ENCODE assay signal across 11 cellular contexts in genomic region chr1:169508432-169509338, GRCh38. TPM values are rescaled to one million over a fixed set of nuclear protein-coding genes. Genes with fewer than 3 reads are reported as not detected.
DNase-seq lines count a peak whose midpoint lies in the region; ATAC-seq, FAIRE-seq and TF ChIP-seq lines count a peak whose summit lies in the region.
"Had no signal": no experiment of that assay in that cellular context is flagged by ENCODE, and none has a peak within 500 bp of the region (broad histone marks: within the 10 kb centered on the region; RNA-seq: fewer than 3 reads in every experiment).

No MANE protein-coding gene starts in this region.

- POLR2A ChIA-PET in MCF 10A (lab: Yijun Ruan, JAX) (interaction anchor here (0.7 to 15.1 kb wide), 8 partner anchors 13 to 140 kb away, joined by 3 to 242 read pairs (median 10); partner anchors contain the start of genes BLZF1, NME7 and SLC19A2), Panc1 (lab: Charles Lee) (no interaction called here)

- no peak overlapping the region for H3K9ac ChIP-seq in mammary epithelial cell (ENCODE audit: insufficient read depth, low read length)

- ATAC-seq in Panc1 = 0 out of 2 replicates have a peak, but pooled peaks have one; percentile 42
- no peak for ATAC-seq in GM18873 (IDR thresholded peaks at IDR 0.05; ENCODE audit: low FRiP score, unreplicated experiment)
- ATAC-seq in HG02571 (IDR thresholded peaks at IDR 0.05; ENCODE audit: unreplicated experiment) = no peak

- no peak for TF ChIP-seq CTCF in MCF 10A (IDR thresholded peaks at IDR 0.05; ENCODE audit: unreplicated experiment)
- TF ChIP-seq CTCF in mammary epithelial cell (conservative IDR thresholded peaks at IDR 0.05 in 1 of 2, IDR thresholded peaks at IDR 0.05 in 1 of 2; ENCODE audit: extremely low read depth in 1 of 2, insufficient read depth in 1 of 2, low read depth in 1 of 2, low read length in 2 of 2) = no peak
- no peak for TF ChIP-seq CTCF in Panc1 (IDR thresholded peaks at IDR 0.05)

- H3K27ac Mint-ChIP-seq in MCF 10A (ENCODE audit: low read depth, unreplicated experiment) = peak overlapping the region; percentile 92

- H3K27me3 Mint-ChIP-seq in MCF 10A (ENCODE audit: insufficient read depth, unreplicated experiment) = no peaks in the 10 kb centered on the region

- peaks cover 52% of the 10 kb centered on the region for H3K4me1 Mint-ChIP-seq in MCF 10A (ENCODE audit: insufficient read depth, unreplicated experiment)

- WGBS in mammary epithelial cell (ENCODE audit: low coverage, missing lambda C conversion rate) = 85% methylated on average over 3 of the region's 3 CpGs

- CTCF ChIA-PET in MCF 10A (lab: Yijun Ruan, JAX) = interaction anchor here (0.6 to 3.6 kb wide), 11 partner anchors 11 to 299 kb away, joined by 3 to 22 read pairs (median 3); no protein-coding TSS in a partner anchor
- CTCF ChIA-PET in mammary epithelial cell (lab: Charles Lee; ENCODE audit: low non-redundant PET) = no interaction called here
- CTCF ChIA-PET in Panc1 (lab: Charles Lee) = interaction anchor here (0.6 kb wide), 1 partner anchor 1123 kb away, joined by 3 read pairs; no protein-coding TSS in a partner anchor

- no peak overlapping the region for H2AFZ ChIP-seq in mammary epithelial cell (ENCODE audit: low read depth, low read length)

- H3K4me3 Mint-ChIP-seq in MCF 10A (ENCODE audit: unreplicated experiment) = no peak overlapping the region

- peak; percentile 47 for FAIRE-seq in islet of Langerhans (lab: Jason Lieb, UNC)

- H3K79me2 ChIP-seq in mammary epithelial cell (ENCODE audit: insufficient read depth, low read length) = no peaks in the 10 kb centered on the region

- H4K20me1 ChIP-seq in mammary epithelial cell (ENCODE audit: insufficient read depth, low read length) = no peaks in the 10 kb centered on the region

- H3K4me1 ChIP-seq in mammary epithelial cell (ENCODE audit: insufficient read depth, low read length) (peaks cover 15% of the 10 kb centered on the region), Panc1 (ENCODE audit: control insufficient read depth, insufficient read depth, low read length) (no peaks in the 10 kb centered on the region)

- dilution Hi-C loops in mammary epithelial cell (cut with HindIII; ENCODE audit: low sequenced_read_pairs) = no loop called here

- intact Hi-C loops in MCF 10A (cut with micrococcal nuclease) = no loop called here
- intact Hi-C loops in mammary epithelial cell (cut with micrococcal nuclease) = no loop called here
- intact Hi-C loops in Panc1 (cut with micrococcal nuclease; ENCODE audit: unreplicated experiment) = no loop called here

- in situ Hi-C loops in mammary epithelial cell (cut with MboI; ENCODE audit: low sequenced_read_pairs in 2 of 2) = no loop called here
- in situ Hi-C loops in Panc1 (cut with HindIII; ENCODE audit: low pct_unique_long_range_greater_than_20kb, low sequenced_read_pairs) = no loop called here

- H3K36me3 ChIP-seq in mammary epithelial cell (ENCODE audit: insufficient read depth, low read length) = no peaks in the 10 kb centered on the region
- H3K36me3 ChIP-seq in Panc1 (ENCODE audit: control insufficient read depth, insufficient read depth, low read length) = no peaks in the 10 kb centered on the region; the same call in 1 of the 2 replicates

- H3K27me3 ChIP-seq in mammary epithelial cell (ENCODE audit: insufficient read depth, low read length) (no peaks in the 10 kb centered on the region), Panc1 (ENCODE audit: control insufficient read depth, insufficient read depth, low read length) (no peaks in the 10 kb centered on the region; the same call in 1 of the 2 replicates)

- H3K4me3 ChIP-seq in mammary epithelial cell (replicated peaks in 1 of 3; ENCODE audit: insufficient read depth in 1 of 3, low read depth in 2 of 3, low read length in 3 of 3) = no peak overlapping the region
- no peak overlapping the region for H3K4me3 ChIP-seq in Panc1 (ENCODE audit: low read depth in 2 of 2, low read length in 2 of 2)

- no peak overlapping the region for H3K4me2 ChIP-seq in mammary epithelial cell (ENCODE audit: insufficient read depth, low read depth, low read length)

- H3K27ac ChIP-seq in mammary epithelial cell (ENCODE audit: insufficient read depth, low read depth, low read length) = no peak overlapping the region
- no peak overlapping the region for H3K27ac ChIP-seq in Panc1 (ENCODE audit: low read length)

- no peaks in the 10 kb centered on the region for H3K36me3 Mint-ChIP-seq in MCF 10A (ENCODE audit: insufficient read depth, unreplicated experiment)

- BruUV-seq in MCF 10A (replicated peaks; lab: Mats Ljungman, UMichigan) (no TSS peak), mammary epithelial cell (replicated peaks; lab: Mats Ljungman, UMichigan) (no TSS peak), Panc1 (replicated peaks; lab: Mats Ljungman, UMichigan) (no TSS peak)

- H3K9me3 ChIP-seq in mammary epithelial cell (replicated peaks; ENCODE audit: insufficient read depth, low read length) = no peaks in the 10 kb centered on the region
- no peaks in the 10 kb centered on the region for H3K9me3 ChIP-seq in Panc1 (ENCODE audit: control insufficient read depth, insufficient read depth, low read depth, low read length)

- DNase-seq in MCF 10A (ENCODE audit: unreplicated experiment) (peak; percentile 33), mammary epithelial cell (no peak), Panc1 (ENCODE audit: low read depth, low spot score) (no peak), hepatic stellate cell (ENCODE audit: low spot score) (no peak), NCI-H446 (lab: John Stamatoyannopoulos, UW) (no peak)
- DNase-seq: activated naive CD4-positive, alpha-beta T cell treated with anti-CD3 and anti-CD28 coated beads, Interleukin-2, amount 50 U/mL, for 16 hours; hippocampal formation; NCI-H1694 had no signal

- H3K9me3 Mint-ChIP-seq in MCF 10A (ENCODE audit: unreplicated experiment) = no peaks in the 10 kb centered on the region

RNA-seq across cellular contexts. Expression of gene SLC19A2, which starts 22.9 kb away (rescaled TPM):
- total RNA-seq in MCF 10A (2022) (13.9 and 16.7 TPM in 2 replicates), mammary epithelial cell (10 to 100 TPM in 1 of 2 donors, 1 to 10 TPM in 1; 6.3 to 11.0 TPM), Panc1 (2021; ENCODE audit: unreplicated experiment) (10.8 TPM)
- polyA plus RNA-seq in mammary epithelial cell = 5.6 TPM
- 10.6 TPM for polyA minus RNA-seq in mammary epithelial cell
- polyA plus RNA-seq in Panc1 (2012; ENCODE audit: insufficient read length) = 4.7 TPM
